1 cellular context compared by ENCODE assay signal in genomic region chr20:33209789-33210188, GRCh38.
TF ChIP-seq lines count a peak whose summit lies in the region.

No MANE protein-coding gene starts in this region.

TF ChIP-seq in HepG2, 621 proteins besides CTCF, POLR2A, EP300 and RAD21 (continued from another document and continues in another):
- peak; percentile 96 for TF ChIP-seq MLXIP (CRISPR knock-in tag; IDR thresholded peaks at IDR 0.05; ENCODE audit: borderline replicate concordance)
- TF ChIP-seq STAT6 (CRISPR knock-in tag; IDR thresholded peaks at IDR 0.05; ENCODE audit: borderline replicate concordance), result no peak
- TF ChIP-seq PLRG1 (conservative IDR thresholded peaks at IDR 0.05), result no peak
- TF ChIP-seq ZMAT3 (CRISPR knock-in tag; conservative IDR thresholded peaks at IDR 0.05), result peak; percentile 95
- TF ChIP-seq GFI1 (CRISPR knock-in tag; IDR thresholded peaks at IDR 0.05; ENCODE audit: borderline replicate concordance), result peak; percentile 55; the same call in 1 of the 2 replicates
- peak; percentile 86 for TF ChIP-seq GZF1 (CRISPR knock-in tag; IDR thresholded peaks at IDR 0.05)
- peak; percentile 91 for TF ChIP-seq MIER3 (CRISPR knock-in tag; IDR thresholded peaks at IDR 0.05; ENCODE audit: borderline replicate concordance)
- TF ChIP-seq ZBTB25 (CRISPR knock-in tag; IDR thresholded peaks at IDR 0.05), result peak; percentile 99
- no peak for TF ChIP-seq KDM1A (CRISPR knock-in tag; IDR thresholded peaks at IDR 0.05)
- peak; percentile 95; the same call in 1 of the 2 replicates for TF ChIP-seq IRX3 (CRISPR knock-in tag; IDR thresholded peaks at IDR 0.05; ENCODE audit: borderline replicate concordance, low read depth)
- TF ChIP-seq RARA (CRISPR knock-in tag; IDR thresholded peaks at IDR 0.05), result peak; percentile 85
- peak; percentile 53; the same call in 1 of the 2 replicates for TF ChIP-seq MAX (IDR thresholded peaks at IDR 0.05)
- TF ChIP-seq MAZ (IDR thresholded peaks at IDR 0.05; ENCODE audit: borderline replicate concordance, low read depth, low read length), result no peak
- peak; percentile 92 for TF ChIP-seq MAZ (CRISPR knock-in tag; IDR thresholded peaks at IDR 0.05; ENCODE audit: low read depth)
- TF ChIP-seq ZZZ3 (CRISPR knock-in tag; IDR thresholded peaks at IDR 0.05; ENCODE audit: borderline replicate concordance), result no peak
- TF ChIP-seq ARHGAP35 (CRISPR knock-in tag; IDR thresholded peaks at IDR 0.05; ENCODE audit: borderline replicate concordance), result peak; percentile 90; the same call in 1 of the 2 replicates
- no peak for TF ChIP-seq RBAK (CRISPR knock-in tag; IDR thresholded peaks at IDR 0.05)
- TF ChIP-seq HNRNPK (IDR thresholded peaks at IDR 0.05; ENCODE audit: low read depth, low read length, poor library complexity, severe bottlenecking), result no peak
- TF ChIP-seq CBX5 (CRISPR knock-in tag; IDR thresholded peaks at IDR 0.05; ENCODE audit: borderline replicate concordance), result peak; percentile 91; the same call in 1 of the 2 replicates
- TF ChIP-seq ZNF512B (CRISPR knock-in tag; IDR thresholded peaks at IDR 0.05; ENCODE audit: borderline replicate concordance), result peak; percentile 76; the same call in 1 of the 2 replicates
- TF ChIP-seq IRF9 (CRISPR knock-in tag; IDR thresholded peaks at IDR 0.05; ENCODE audit: borderline replicate concordance), result peak; percentile 68; the same call in 1 of the 2 replicates
- peak; percentile 81; the same call in 1 of the 2 replicates for TF ChIP-seq CENPT (CRISPR knock-in tag; IDR thresholded peaks at IDR 0.05; ENCODE audit: low read depth)
- no peak for TF ChIP-seq SMAD1 (CRISPR knock-in tag; IDR thresholded peaks at IDR 0.05; ENCODE audit: borderline replicate concordance, low read depth)
- peak; percentile 99 for TF ChIP-seq ZNF792 (CRISPR knock-in tag; IDR thresholded peaks at IDR 0.05)
- 0 out of 2 replicates have a peak, but pooled peaks have one; percentile 62 for TF ChIP-seq SNAI1 (CRISPR knock-in tag; IDR thresholded peaks at IDR 0.05; ENCODE audit: borderline replicate concordance)
- peak in 1 of 2 experiments; percentile 66; a peak in 1 of 4 replicates for TF ChIP-seq NR2F1 (CRISPR knock-in tag; IDR thresholded peaks at IDR 0.05)
- peak; percentile 91 for TF ChIP-seq ZNF430 (CRISPR knock-in tag; IDR thresholded peaks at IDR 0.05)
- TF ChIP-seq ZBTB49 (CRISPR knock-in tag; IDR thresholded peaks at IDR 0.05; ENCODE audit: borderline replicate concordance), result peak; percentile 99
- TF ChIP-seq E2F2 (CRISPR knock-in tag; IDR thresholded peaks at IDR 0.05; ENCODE audit: borderline replicate concordance), result peak; percentile 70; the same call in 1 of the 2 replicates
- TF ChIP-seq ZNF614 (CRISPR knock-in tag; IDR thresholded peaks at IDR 0.05; ENCODE audit: borderline replicate concordance), result peak; percentile 94
- no peak for TF ChIP-seq ELK4 (CRISPR knock-in tag; IDR thresholded peaks at IDR 0.05; ENCODE audit: borderline replicate concordance)
- TF ChIP-seq STAG1 (CRISPR knock-in tag; IDR thresholded peaks at IDR 0.05), result peak; percentile 23
- no peak for TF ChIP-seq NFE2L1 (CRISPR knock-in tag; IDR thresholded peaks at IDR 0.05; ENCODE audit: borderline replicate concordance)
- TF ChIP-seq ERF (CRISPR knock-in tag; IDR thresholded peaks at IDR 0.05), result peak; percentile 100
- TF ChIP-seq ZNF652 (CRISPR knock-in tag; IDR thresholded peaks at IDR 0.05; ENCODE audit: borderline replicate concordance, low read depth), result peak; percentile 53; the same call in 1 of the 2 replicates
- 0 out of 2 replicates have a peak, but pooled peaks have one; percentile 92 for TF ChIP-seq ZNF367 (CRISPR knock-in tag; IDR thresholded peaks at IDR 0.05; ENCODE audit: borderline replicate concordance)
- peak; percentile 82 for TF ChIP-seq ZNF280D (CRISPR knock-in tag; IDR thresholded peaks at IDR 0.05)
